ENCODE assay signal across 8 cellular contexts in genomic region chr6:98946877-98947410, GRCh38. TPM values are rescaled to one million over a fixed set of nuclear protein-coding genes. Genes with fewer than 3 reads are reported as not detected.
DNase-seq lines count a peak whose midpoint lies in the region; ATAC-seq lines count a peak whose summit lies in the region.

No MANE protein-coding gene starts in this region.

- peaks cover 8% of the 10 kb centered on the region for H3K4me1 ChIP-seq in SJSA1 (replicated peaks)
- peaks cover 29% of the 10 kb centered on the region for H3K4me1 ChIP-seq in adipocyte (ENCODE audit: control insufficient read depth, insufficient read depth, low read length)
- H3K4me1 ChIP-seq in iPS-18a (ENCODE audit: control insufficient read depth, low read depth, low read length), result peaks cover 4% of the 10 kb centered on the region

- peak; percentile 52 for DNase-seq in COLO668 (lab: John Stamatoyannopoulos, UW; ENCODE audit: unreplicated experiment)
- DNase-seq in SJSA1 (ENCODE audit: low read depth in 1 of 2, low spot score in 2 of 2), result peak in 1 of 2 experiments; percentile 36
- peak; percentile 41 for DNase-seq in adipocyte (ENCODE audit: low read depth)
- DNase-seq in GM19238 (ENCODE audit: insufficient read length, low spot score), result no peak

- H3K36me3 ChIP-seq in SJSA1 (peaks cover 5% of the 10 kb centered on the region; the same call in 1 of the 2 replicates), adipocyte (ENCODE audit: control insufficient read depth, insufficient read depth, low read length, severe bottlenecking) (no peaks in the 10 kb centered on the region), iPS-18a (ENCODE audit: control insufficient read depth, low read depth, low read length) (no peaks in the 10 kb centered on the region)

- H3K27me3 ChIP-seq in SJSA1 (replicated peaks), result peaks cover 4% of the 10 kb centered on the region
- no peaks in the 10 kb centered on the region for H3K27me3 ChIP-seq in adipocyte (replicated peaks; ENCODE audit: control insufficient read depth, insufficient read depth, low read length)
- no peaks in the 10 kb centered on the region for H3K27me3 ChIP-seq in iPS-18a (ENCODE audit: control insufficient read depth, insufficient read depth, low read length)

- peak overlapping the region; percentile 95 for H3K4me3 ChIP-seq in SJSA1
- peak overlapping the region; percentile 95 for H3K4me3 ChIP-seq in adipocyte (ENCODE audit: low read length)
- peak overlapping the region; percentile 86 for H3K4me3 ChIP-seq in iPS-18a (ENCODE audit: low read length)
- H3K4me3 ChIP-seq in skin epidermis, result peak overlapping the region; percentile 62 to 97 (median 83)

- H3K9me3 ChIP-seq in SJSA1 (replicated peaks) (no peaks in the 10 kb centered on the region), adipocyte (ENCODE audit: control insufficient read depth, low read length) (no peaks in the 10 kb centered on the region), iPS-18a (ENCODE audit: control insufficient read depth, low read depth, low read length) (no peaks in the 10 kb centered on the region)

- H3K27ac ChIP-seq in SJSA1 (peak overlapping the region; percentile 93), iPS-18a (ENCODE audit: low read length) (peak overlapping the region; percentile 43), skin epidermis (peak overlapping the region; percentile 62 to 96 (median 89))

- ATAC-seq in GM21367 (IDR thresholded peaks at IDR 0.05; ENCODE audit: unreplicated experiment) (peak; percentile 26), HG03575 (IDR thresholded peaks at IDR 0.05; ENCODE audit: extremely low read depth, insufficient number of reproducible peaks, low FRiP score, unreplicated experiment) (peak; percentile 13)

- H3K9ac ChIP-seq in adipocyte (ENCODE audit: low read length), result peak overlapping the region; percentile 94
- H3K9ac ChIP-seq in iPS-18a (ENCODE audit: low read length), result peak overlapping the region; percentile 82

RNA-seq across cellular contexts. Expression of gene FBXL4, which starts 0.8 kb away (rescaled TPM):
- 7.9 and 9.7 TPM in 2 replicates for total RNA-seq in SJSA1 (2014; rRNA removed; shearing (Covaris generic))

Comparison
In these comparisons a context has a peak if more than half of its experiments do, and no peak if none do; other contexts are left out.
1. H3K27ac ChIP-seq: peak in every context shown above with its lines; median percentile 93 in SJSA1; 89 in skin epidermis; 43 in iPS-18a.